ENCODE assay signal across 16 cellular contexts in genomic region chr4:169663402-169663801, GRCh38. TPM values are rescaled to one million over a fixed set of nuclear protein-coding genes. Genes with fewer than 3 reads are reported as not detected.
A peak's percentile ranks its signal among the peaks of the same experiment; 100 is the strongest.
DNase-seq lines count a peak whose midpoint lies in the region; ATAC-seq and TF ChIP-seq lines count a peak whose summit lies in the region.
"Had no signal": no experiment of that assay in that cellular context is flagged by ENCODE, and none has a peak within 500 bp of the region (broad histone marks: within the 10 kb centered on the region; RNA-seq: fewer than 3 reads in every experiment).

No MANE protein-coding gene starts in this region.

- H3K27ac ChIP-seq in SK-N-SH (ENCODE audit: low read depth in 2 of 2, low read length in 1 of 2) (peak overlapping the region; percentile 77 to 89; a peak in 3 of 4 replicates), Panc1 (ENCODE audit: low read length) (peak overlapping the region; percentile 65), MM.1S (ENCODE audit: low read length) (no peak overlapping the region)
- H3K27ac ChIP-seq: 22Rv1; BLaER1 treated with 17β-estradiol and CSF1 and Interleukin-3, amounts not matched to agents 10 nM and 100 nM had no signal

- H3K9me3 Mint-ChIP-seq in endothelial cell (ENCODE audit: unreplicated experiment) (no peaks in the 10 kb centered on the region), progenitor cell of endocrine pancreas (ENCODE audit: low read depth) (peaks cover 10% of the 10 kb centered on the region)
- no peaks in the 10 kb centered on the region for H3K9me3 Mint-ChIP-seq in activated CD4-positive, alpha-beta memory T cell treated with anti-CD3 and anti-CD28 coated beads, Interleukin-2, amount 10 ng/mL, durations not matched to agents 7 days and 5 days

- intact Hi-C loops in Panc1 (cut with micrococcal nuclease; ENCODE audit: unreplicated experiment), result no loop called here

- H3K4me2 ChIP-seq in SK-N-SH, result peak overlapping the region; percentile 64; the same call in 1 of the 2 replicates
- H3K4me2 ChIP-seq in MM.1S (ENCODE audit: low read depth, low read length), result no peak overlapping the region
- H3K4me2 ChIP-seq: BLaER1 treated with 17β-estradiol and CSF1 and Interleukin-3, amounts not matched to agents 10 nM and 100 nM had no signal

- no peak overlapping the region for H3K4me3 ChIP-seq in SK-N-SH (ENCODE audit: low read depth in 2 of 2, low read length in 1 of 2)
- H3K4me3 ChIP-seq in Panc1 (ENCODE audit: low read depth in 2 of 2, low read length in 2 of 2), result no peak overlapping the region
- H3K4me3 ChIP-seq in MM.1S (ENCODE audit: low read length), result no peak overlapping the region
- H3K4me3 ChIP-seq: BLaER1 treated with 17β-estradiol and CSF1 and Interleukin-3, amounts not matched to agents 10 nM and 100 nM had no signal

- H3K9me3 ChIP-seq in SK-N-SH, result no peaks in the 10 kb centered on the region; the same call in 1 of the 2 replicates
- H3K9me3 ChIP-seq in Panc1 (ENCODE audit: control insufficient read depth, insufficient read depth, low read depth, low read length), result peaks cover 4% of the 10 kb centered on the region; the same call in 1 of the 2 replicates
- no peaks in the 10 kb centered on the region for H3K9me3 ChIP-seq in MM.1S (replicated peaks; ENCODE audit: insufficient read depth, low read length)

- WGBS in SK-N-SH (ENCODE audit: low lambda C conversion rate), result 100% methylated on average over 2 of the region's 2 CpGs

- no peaks in the 10 kb centered on the region for H3K27me3 ChIP-seq in SK-N-SH (ENCODE audit: insufficient read depth)
- no peaks in the 10 kb centered on the region for H3K27me3 ChIP-seq in Panc1 (ENCODE audit: control insufficient read depth, insufficient read depth, low read length)
- H3K27me3 ChIP-seq in MM.1S (replicated peaks; ENCODE audit: insufficient read depth, low read length), result no peaks in the 10 kb centered on the region

- no peak for TF ChIP-seq RAD21 in SK-N-SH (IDR thresholded peaks at IDR 0.05; ENCODE audit: low read length)

- H3K27ac Mint-ChIP-seq in endothelial cell (ENCODE audit: unreplicated experiment) (peak overlapping the region; percentile 94), progenitor cell of endocrine pancreas (peak overlapping the region; percentile 88)
- no peak overlapping the region for H3K27ac Mint-ChIP-seq in activated CD4-positive, alpha-beta memory T cell treated with anti-CD3 and anti-CD28 coated beads, Interleukin-2, amount 10 ng/mL, durations not matched to agents 7 days and 5 days

- CTCF ChIA-PET in SK-N-SH (lab: Yijun Ruan, JAX) (interaction anchor here (5.1 kb wide), 1 partner anchor 50 kb away, joined by 19 read pairs; the partner anchor contains the start of gene NEK1), Panc1 (lab: Charles Lee) (no interaction called here)
- CTCF ChIA-PET in activated CD4-positive, alpha-beta memory T cell treated with anti-CD3 and anti-CD28 coated beads, Interleukin-2, amount 10 ng/mL, durations not matched to agents 7 days and 5 days (lab: Charles Lee), result no interaction called here

- peak overlapping the region; percentile 48; the same call in 1 of the 2 replicates for H3K9ac ChIP-seq in SK-N-SH
- no peak overlapping the region for H3K9ac ChIP-seq in MM.1S (ENCODE audit: low read length)
- H3K9ac ChIP-seq: BLaER1 treated with 17β-estradiol and CSF1 and Interleukin-3, amounts not matched to agents 10 nM and 100 nM had no signal

- ATAC-seq in SK-N-SH treated with all-trans-retinoic acid at 6 μM for 48 hours, result no peak
- no peak for ATAC-seq in Panc1

- H3K79me2 ChIP-seq in SK-N-SH (ENCODE audit: insufficient read depth) (peaks cover 68% of the 10 kb centered on the region), MM.1S (ENCODE audit: low read length) (peaks cover 17% of the 10 kb centered on the region)

- no peak for TF ChIP-seq EP300 in SK-N-SH (IDR thresholded peaks at IDR 0.05; ENCODE audit: borderline replicate concordance in 1 of 2, low read depth in 1 of 2, low read length in 1 of 2)

- H3K36me3 Mint-ChIP-seq in endothelial cell (ENCODE audit: low read depth, unreplicated experiment) (peaks cover 15% of the 10 kb centered on the region), progenitor cell of endocrine pancreas (ENCODE audit: insufficient read depth) (peaks cover 18% of the 10 kb centered on the region)
- peaks cover 21% of the 10 kb centered on the region for H3K36me3 Mint-ChIP-seq in activated CD4-positive, alpha-beta memory T cell treated with anti-CD3 and anti-CD28 coated beads, Interleukin-2, amount 10 ng/mL, durations not matched to agents 7 days and 5 days (ENCODE audit: low read depth)

- H3K4me3 Mint-ChIP-seq in endothelial cell (ENCODE audit: unreplicated experiment) (no peak overlapping the region), progenitor cell of endocrine pancreas (ENCODE audit: low read depth) (peak overlapping the region; percentile 48)
- no peak overlapping the region for H3K4me3 Mint-ChIP-seq in activated CD4-positive, alpha-beta memory T cell treated with anti-CD3 and anti-CD28 coated beads, Interleukin-2, amount 10 ng/mL, durations not matched to agents 7 days and 5 days

- no peak for DNase-seq in SK-N-SH
- no peak for DNase-seq in Panc1 (ENCODE audit: low read depth, low spot score)
- DNase-seq in endothelial cell (ENCODE audit: low spot score), result no peak
- no peak for DNase-seq in progenitor cell of endocrine pancreas (ENCODE audit: low spot score, unreplicated experiment)
- no peak for DNase-seq in activated effector memory CD4-positive, alpha-beta T cell treated with Interleukin-2 at 50 U/mL for 16 hours
- DNase-seq in MM.1S, result no peak
- DNase-seq in activated CD4-positive, alpha-beta memory T cell treated with anti-CD3 and anti-CD28 coated beads, Interleukin-2, amount 10 ng/mL, durations not matched to agents 7 days and 5 days, result no peak
- DNase-seq: DMS153, Karpas-422, NCI-H187 treated with DMSO at 0.1 percent for 48 hours, NCI-H446, NCI-H748 treated with DMSO at 0.1 percent for 48 hours, PC-3 had no signal

- peaks cover 46% of the 10 kb centered on the region for H3K4me1 Mint-ChIP-seq in endothelial cell (ENCODE audit: unreplicated experiment)
- H3K4me1 Mint-ChIP-seq in progenitor cell of endocrine pancreas (ENCODE audit: low read depth), result peaks cover 53% of the 10 kb centered on the region
- H3K4me1 Mint-ChIP-seq in activated CD4-positive, alpha-beta memory T cell treated with anti-CD3 and anti-CD28 coated beads, Interleukin-2, amount 10 ng/mL, durations not matched to agents 7 days and 5 days, result peaks cover 23% of the 10 kb centered on the region

- H2AFZ ChIP-seq in SK-N-SH (ENCODE audit: low read depth), result no peak overlapping the region
- no peak overlapping the region for H2AFZ ChIP-seq in MM.1S (ENCODE audit: low read length)

- H3K36me3 ChIP-seq in SK-N-SH (replicated peaks in 1 of 2; ENCODE audit: control insufficient read depth in 1 of 2, insufficient read depth in 2 of 2, low read length in 1 of 2) (peaks cover 0 to 7% of the 10 kb centered on the region in 2 experiments), Panc1 (ENCODE audit: control insufficient read depth, insufficient read depth, low read length) (no peaks in the 10 kb centered on the region), MM.1S (replicated peaks; ENCODE audit: insufficient read depth, low read length) (no peaks in the 10 kb centered on the region)

- BruUV-seq in Panc1 (replicated peaks; lab: Mats Ljungman, UMichigan), result no TSS peak

- TF ChIP-seq CTCF in SK-N-SH (IDR thresholded peaks at IDR 0.05), result no peak
- no peak for TF ChIP-seq CTCF in Panc1 (IDR thresholded peaks at IDR 0.05)
- TF ChIP-seq CTCF in endothelial cell (IDR thresholded peaks at IDR 0.05; ENCODE audit: unreplicated experiment), result no peak
- no peak for TF ChIP-seq CTCF in progenitor cell of endocrine pancreas (IDR thresholded peaks at IDR 0.05; ENCODE audit: unreplicated experiment)
- TF ChIP-seq CTCF in MM.1S (IDR thresholded peaks at IDR 0.05; ENCODE audit: low read length), result no peak

- no peaks in the 10 kb centered on the region; the same call in 1 of the 2 replicates for H4K20me1 ChIP-seq in SK-N-SH (ENCODE audit: insufficient read depth)
- no peaks in the 10 kb centered on the region for H4K20me1 ChIP-seq in MM.1S (ENCODE audit: insufficient read depth, low read length)

- peaks cover 52% of the 10 kb centered on the region for H3F3A ChIP-seq in SK-N-SH (replicated peaks; ENCODE audit: insufficient read depth)
- H3F3A ChIP-seq in MM.1S (ENCODE audit: insufficient read depth, low read length), result no peaks in the 10 kb centered on the region

- in situ Hi-C loops in Panc1 (cut with HindIII; ENCODE audit: low pct_unique_long_range_greater_than_20kb, low sequenced_read_pairs), result no loop called here

- no peaks in the 10 kb centered on the region for H3K9me2 ChIP-seq in SK-N-SH
- H3K9me2 ChIP-seq in MM.1S (replicated peaks; ENCODE audit: insufficient read depth, low read length), result no peaks in the 10 kb centered on the region

- H3K27me3 Mint-ChIP-seq in endothelial cell (ENCODE audit: unreplicated experiment), result no peaks in the 10 kb centered on the region
- H3K27me3 Mint-ChIP-seq in progenitor cell of endocrine pancreas, result no peaks in the 10 kb centered on the region
- no peaks in the 10 kb centered on the region for H3K27me3 Mint-ChIP-seq in activated CD4-positive, alpha-beta memory T cell treated with anti-CD3 and anti-CD28 coated beads, Interleukin-2, amount 10 ng/mL, durations not matched to agents 7 days and 5 days

- peaks cover 33 to 38% of the 10 kb centered on the region in 2 experiments; a peak in 3 of 4 replicates for H3K4me1 ChIP-seq in SK-N-SH (ENCODE audit: control insufficient read depth in 1 of 2, insufficient read depth in 2 of 2, low read depth in 1 of 2, low read length in 1 of 2)
- H3K4me1 ChIP-seq in Panc1 (ENCODE audit: control insufficient read depth, insufficient read depth, low read length), result peaks cover 12% of the 10 kb centered on the region
- no peaks in the 10 kb centered on the region for H3K4me1 ChIP-seq in MM.1S (ENCODE audit: low read length)

- POLR2A ChIA-PET in SK-N-SH (lab: Yijun Ruan, JAX) (no interaction called here), Panc1 (lab: Charles Lee) (no interaction called here)
- POLR2A ChIA-PET in activated CD4-positive, alpha-beta memory T cell treated with anti-CD3 and anti-CD28 coated beads, Interleukin-2, amount 10 ng/mL, durations not matched to agents 7 days and 5 days (lab: Charles Lee), result no interaction called here

RNA-seq across cellular contexts. Expression of gene CLCN3, which starts 43.0 kb away (rescaled TPM):
- 11.8 and 17.9 TPM in 2 replicates for polyA plus RNA-seq in SK-N-SH (2012; rRNA removed)
- 21.8 and 22.7 TPM in 2 replicates for polyA plus RNA-seq in SK-N-SH (2012; cell fraction: cytosol; rRNA removed)
- polyA plus RNA-seq in SK-N-SH (2012; cell fraction: nucleus; rRNA removed), result 4.3 and 11.1 TPM in 2 replicates
- 38.3 TPM for total RNA-seq in Panc1 (2021; ENCODE audit: unreplicated experiment)
- polyA plus RNA-seq in Panc1 (2012; ENCODE audit: insufficient read length), result 21.9 TPM
- 58.0 TPM for total RNA-seq in endothelial cell (ENCODE audit: unreplicated experiment)
- total RNA-seq in progenitor cell of endocrine pancreas, result 106 and 117 TPM in 2 replicates
- total RNA-seq in activated CD4-positive, alpha-beta memory T cell treated with anti-CD3 and anti-CD28 coated beads, Interleukin-2, amount 10 ng/mL, durations not matched to agents 7 days and 5 days, result 10 to 100 TPM; 24.5 to 26.4 TPM

RNA-seq across cellular contexts. Expression of gene NEK1, which starts 51.0 kb away (rescaled TPM):
- polyA plus RNA-seq in SK-N-SH (2012; rRNA removed), result 2.0 and 2.7 TPM in 2 replicates
- polyA plus RNA-seq in SK-N-SH (2012; cell fraction: cytosol; rRNA removed), result 3.4 and 4.3 TPM in 2 replicates
- polyA plus RNA-seq in SK-N-SH (2012; cell fraction: nucleus; rRNA removed), result 2.6 and 3.7 TPM in 2 replicates
- 9.2 TPM for total RNA-seq in Panc1 (2021; ENCODE audit: unreplicated experiment)
- polyA plus RNA-seq in Panc1 (2012; ENCODE audit: insufficient read length), result 2.9 TPM
- total RNA-seq in endothelial cell (ENCODE audit: unreplicated experiment), result 12.5 TPM
- total RNA-seq in progenitor cell of endocrine pancreas, result 14.1 and 15.0 TPM in 2 replicates
- total RNA-seq in activated CD4-positive, alpha-beta memory T cell treated with anti-CD3 and anti-CD28 coated beads, Interleukin-2, amount 10 ng/mL, durations not matched to agents 7 days and 5 days, result 10 to 100 TPM; 14.6 to 14.8 TPM
